7 cellular contexts compared by ENCODE assay signal in the genomic region with DNA sequence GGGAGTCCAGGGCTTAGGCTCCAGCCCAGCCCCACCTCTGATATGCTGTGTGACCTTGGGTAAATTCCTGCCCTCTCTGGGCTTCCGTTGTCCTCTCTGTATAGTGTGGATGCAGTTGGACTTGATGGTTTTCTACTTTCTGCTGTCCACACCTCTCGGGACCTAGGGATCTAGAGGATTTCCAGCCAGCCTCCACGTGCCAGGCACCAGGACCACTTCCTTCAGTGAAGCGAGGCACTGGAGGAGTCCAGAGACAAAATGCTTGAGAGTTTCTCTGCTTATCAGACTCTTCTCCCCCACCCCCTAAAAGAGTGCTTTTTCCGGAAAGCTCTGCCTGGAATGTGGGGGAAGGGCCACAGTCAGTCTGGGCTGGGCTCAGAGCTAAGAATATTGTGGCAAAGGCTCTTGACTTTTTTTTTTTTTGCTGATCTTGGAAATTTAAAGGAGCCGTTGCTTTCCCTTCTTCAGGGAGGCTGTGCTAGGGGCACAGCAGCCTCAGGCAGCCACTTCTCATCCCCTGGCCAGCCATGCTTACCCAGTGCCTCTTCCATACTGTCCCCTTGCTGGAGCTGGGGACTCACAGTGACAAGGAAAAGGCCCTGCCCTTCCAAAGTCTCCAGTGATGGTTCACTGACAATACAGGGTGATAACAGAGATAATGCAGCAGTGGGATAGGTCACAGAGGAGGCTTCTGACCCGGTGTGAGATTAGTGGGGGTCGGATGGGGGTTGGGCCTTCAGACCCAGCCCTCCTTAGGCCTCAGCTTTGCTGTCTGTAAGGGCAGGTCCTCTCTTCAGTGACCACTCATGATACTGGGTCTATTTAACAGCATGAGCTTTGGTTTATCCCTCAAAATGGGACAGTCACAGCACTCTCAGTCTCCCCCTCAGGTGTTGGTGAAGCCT. TPM values are rescaled to one million over a fixed set of nuclear protein-coding genes. Genes with fewer than 3 reads are reported as not detected.
DNase-seq lines count a peak whose midpoint lies in the region; ATAC-seq and TF ChIP-seq lines count a peak whose summit lies in the region.

No MANE protein-coding gene starts in this region.

- DNase-seq in OCI-M2 (lab: John Stamatoyannopoulos, UW; ENCODE audit: unreplicated experiment) = peak; percentile 38
- peak in 2 of 3 donors; percentile 61 to 62 for DNase-seq in mucosa of descending colon
- DNase-seq in uterus = peak; percentile 73 to 80
- no peak for DNase-seq in T-helper 9 cell
- no peak for DNase-seq in activated effector memory CD4-positive, alpha-beta T cell treated with Interleukin-2 at 50 U/mL for 16 hours
- DNase-seq in SK-N-DZ (ENCODE audit: low spot score) = no peak

- H3K4me3 ChIP-seq in ectodermal cell (ENCODE audit: insufficient read depth, low read depth, low read length) (no peak overlapping the region), mucosa of descending colon (no peak overlapping the region), uterus (peak overlapping the region in 1 of 2 donors; percentile 1)

- no peak for TF ChIP-seq CTCF in mucosa of descending colon (IDR thresholded peaks at IDR 0.05)
- TF ChIP-seq CTCF in uterus (IDR thresholded peaks at IDR 0.05) = peak in 1 of 4 experiments; percentile 4

- H3K9me3 ChIP-seq in ectodermal cell (ENCODE audit: control insufficient read depth, low read length) (no peaks in the 10 kb centered on the region), mucosa of descending colon (no peaks in the 10 kb centered on the region), uterus (no peaks in the 10 kb centered on the region)

- H3K4me1 ChIP-seq in ectodermal cell (ENCODE audit: control insufficient read depth, insufficient read depth, low read length) (peaks cover 43% of the 10 kb centered on the region), mucosa of descending colon (ENCODE audit: low read depth) (peaks cover 18% of the 10 kb centered on the region), uterus (peaks cover 15 to 29% of the 10 kb centered on the region in 2 donors)

- peak overlapping the region; percentile 30 for H3K27ac ChIP-seq in ectodermal cell (ENCODE audit: insufficient read depth, low read depth, low read length, poor library complexity, severe bottlenecking)
- H3K27ac ChIP-seq in uterus = peak overlapping the region; percentile 99 to 100

- intact Hi-C loops in mucosa of descending colon (cut with DNase I, micrococcal nuclease) (no loop called here), uterus (cut with DNase I; ENCODE audit: low total_unique reads) (no loop called here)

- WGBS in ectodermal cell, 2 experiments = 49 to 51% methylated on average over 8 of the region's 8 CpGs

- no peaks in the 10 kb centered on the region for H3K36me3 ChIP-seq in ectodermal cell (ENCODE audit: control insufficient read depth, insufficient read depth, low read length)
- H3K36me3 ChIP-seq in mucosa of descending colon (ENCODE audit: low read depth) = no peaks in the 10 kb centered on the region
- H3K36me3 ChIP-seq in uterus = no peaks in the 10 kb centered on the region

- no peak for ATAC-seq in mucosa of descending colon

- H3K27me3 ChIP-seq in ectodermal cell (ENCODE audit: control insufficient read depth, insufficient read depth, low read length, poor library complexity, severe bottlenecking) = no peaks in the 10 kb centered on the region
- H3K27me3 ChIP-seq in uterus = no peaks in the 10 kb centered on the region

- TF ChIP-seq POLR2A in uterus (IDR thresholded peaks at IDR 0.05) = peak in 1 of 2 donors; percentile 33

RNA-seq across cellular contexts. Expression of a gene that starts 2.9 kb away (rescaled TPM):
- 462 TPM for polyA plus RNA-seq in ectodermal cell (2013, experiment 1 of 4)
- 419 TPM for polyA plus RNA-seq in ectodermal cell (2013, experiment 2 of 4)
- polyA plus RNA-seq in ectodermal cell (2013, experiment 3 of 4) = 346 TPM
- 367 TPM for polyA plus RNA-seq in ectodermal cell (2013, experiment 4 of 4)
- total RNA-seq in mucosa of descending colon = 10 to 100 TPM; 44.1 to 87.0 (median 50.5) TPM
- 100 to 1,000 TPM; 134 to 847 (median 280) TPM for total RNA-seq in uterus
- 72.3 and 87.9 TPM in 2 replicates for polyA plus RNA-seq in SK-N-DZ (2014; cell fraction: cytosol; rRNA removed)
- polyA plus RNA-seq in SK-N-DZ (2014; cell fraction: nucleus; rRNA removed) = 29.8 and 41.3 TPM in 2 replicates

RNA-seq across cellular contexts. Expression of a gene that starts 33.5 kb away (rescaled TPM):
- 20.0 TPM for polyA plus RNA-seq in ectodermal cell (2013, experiment 1 of 4)
- polyA plus RNA-seq in ectodermal cell (2013, experiment 2 of 4) = 29.6 TPM
- 17.2 TPM for polyA plus RNA-seq in ectodermal cell (2013, experiment 3 of 4)
- polyA plus RNA-seq in ectodermal cell (2013, experiment 4 of 4) = 18.5 TPM
- total RNA-seq in mucosa of descending colon (1 to 10 TPM; 3.0 to 7.7 (median 4.6) TPM), uterus (10 to 100 TPM in 3 of 4 donors, 1 to 10 TPM in 1; 9.6 to 52.9 (median 28.2) TPM)
- polyA plus RNA-seq in SK-N-DZ (2014; cell fraction: cytosol; rRNA removed) = 1.9 and 2.7 TPM in 2 replicates
- 3.8 and 4.1 TPM in 2 replicates for polyA plus RNA-seq in SK-N-DZ (2014; cell fraction: nucleus; rRNA removed)

Comparison
In these comparisons a context has a peak if more than half of its experiments do, and no peak if none do; other contexts are left out.
1. DNase-seq: peak in OCI-M2 (single experiment), mucosa of descending colon (2 of 3) and uterus (2 of 2); none in T-helper 9 cell (single experiment), activated effector memory CD4-positive, alpha-beta T cell treated with Interleukin-2 at 50 U/mL for 16 hours (single experiment) and SK-N-DZ (single experiment).